1 cellular context compared by ENCODE assay signal in the genomic region with DNA sequence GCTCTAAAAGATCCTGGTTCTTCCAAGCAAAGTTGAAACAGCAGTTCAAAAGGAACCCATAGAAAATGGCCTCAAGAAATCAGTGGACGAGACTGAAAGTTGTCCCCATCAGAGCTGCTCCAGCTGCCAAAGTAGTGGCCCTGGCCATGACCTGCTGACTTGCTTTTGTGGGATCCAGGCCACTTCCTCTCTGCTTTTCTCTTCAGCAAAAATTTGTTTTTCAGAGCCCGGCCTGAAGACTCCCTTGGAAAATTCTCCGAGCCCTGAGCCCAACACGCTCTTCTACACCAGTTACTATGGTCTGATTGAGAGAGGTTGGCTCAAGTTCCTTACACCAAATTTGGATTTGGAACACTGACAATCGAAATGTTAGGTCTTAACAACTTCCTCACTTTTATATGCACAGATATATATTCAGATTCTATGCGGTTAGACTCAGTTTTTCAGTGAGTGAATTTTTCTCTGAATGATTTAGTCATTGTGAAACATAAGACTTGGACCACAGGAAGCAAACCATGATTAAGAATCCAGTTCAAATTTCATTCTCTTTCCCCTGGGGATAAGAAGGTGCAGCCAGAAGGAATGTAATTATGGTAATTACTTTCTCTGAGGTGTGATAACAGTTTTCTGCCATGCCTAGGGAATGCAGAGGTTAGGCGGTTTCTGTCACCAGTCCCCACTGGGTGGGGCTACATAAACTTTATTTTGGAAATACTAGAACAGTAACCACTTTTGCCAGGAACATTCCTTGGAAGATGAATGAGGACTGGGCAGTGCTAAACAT.
TF ChIP-seq lines count a peak whose summit lies in the region.

No MANE protein-coding gene starts in this region.

TF ChIP-seq in HEK293, 187 proteins besides CTCF, POLR2A, EP300 and RAD21 (continued from another document and continues in another):
- TF ChIP-seq, protein P1, sequence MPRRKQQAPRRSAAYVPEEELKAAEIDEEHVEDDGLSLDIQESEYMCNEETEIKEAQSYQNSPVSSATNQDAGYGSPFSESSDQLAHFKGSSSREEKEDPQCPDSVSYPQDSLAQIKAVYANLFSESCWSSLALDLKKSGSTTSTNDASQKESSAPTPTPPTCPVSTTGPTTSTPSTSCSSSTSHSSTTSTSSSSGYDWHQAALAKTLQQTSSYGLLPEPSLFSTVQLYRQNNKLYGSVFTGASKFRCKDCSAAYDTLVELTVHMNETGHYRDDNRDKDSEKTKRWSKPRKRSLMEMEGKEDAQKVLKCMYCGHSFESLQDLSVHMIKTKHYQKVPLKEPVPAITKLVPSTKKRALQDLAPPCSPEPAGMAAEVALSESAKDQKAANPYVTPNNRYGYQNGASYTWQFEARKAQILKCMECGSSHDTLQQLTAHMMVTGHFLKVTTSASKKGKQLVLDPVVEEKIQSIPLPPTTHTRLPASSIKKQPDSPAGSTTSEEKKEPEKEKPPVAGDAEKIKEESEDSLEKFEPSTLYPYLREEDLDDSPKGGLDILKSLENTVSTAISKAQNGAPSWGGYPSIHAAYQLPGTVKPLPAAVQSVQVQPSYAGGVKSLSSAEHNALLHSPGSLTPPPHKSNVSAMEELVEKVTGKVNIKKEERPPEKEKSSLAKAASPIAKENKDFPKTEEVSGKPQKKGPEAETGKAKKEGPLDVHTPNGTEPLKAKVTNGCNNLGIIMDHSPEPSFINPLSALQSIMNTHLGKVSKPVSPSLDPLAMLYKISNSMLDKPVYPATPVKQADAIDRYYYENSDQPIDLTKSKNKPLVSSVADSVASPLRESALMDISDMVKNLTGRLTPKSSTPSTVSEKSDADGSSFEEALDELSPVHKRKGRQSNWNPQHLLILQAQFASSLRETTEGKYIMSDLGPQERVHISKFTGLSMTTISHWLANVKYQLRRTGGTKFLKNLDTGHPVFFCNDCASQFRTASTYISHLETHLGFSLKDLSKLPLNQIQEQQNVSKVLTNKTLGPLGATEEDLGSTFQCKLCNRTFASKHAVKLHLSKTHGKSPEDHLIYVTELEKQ (tag by site-specific recombination; IDR thresholded peaks at IDR 0.05; ENCODE audit: borderline replicate concordance): peak; percentile 79; the same call in 1 of the 2 replicates
- TF ChIP-seq ELK4 (IDR thresholded peaks at IDR 0.05; ENCODE audit: borderline replicate concordance, low read depth, low read length) (no peak), HOXD13 (CRISPR knock-in tag; IDR thresholded peaks at IDR 0.05; ENCODE audit: borderline replicate concordance) (no peak), ZNF549 (tag by site-specific recombination; IDR thresholded peaks at IDR 0.05) (no peak), AEBP2 (tag by site-specific recombination; IDR thresholded peaks at IDR 0.05; ENCODE audit: borderline replicate concordance) (no peak), GLIS2 (tag by site-specific recombination; IDR thresholded peaks at IDR 0.05) (no peak), ZNF654 (tag by site-specific recombination; IDR thresholded peaks at IDR 0.05; ENCODE audit: low read depth) (0 out of 2 replicates have a peak, but pooled peaks have one; percentile 27), ZNF558 (tag by site-specific recombination; IDR thresholded peaks at IDR 0.05) (no peak), ZNF501 (tag by site-specific recombination; IDR thresholded peaks at IDR 0.05) (0 out of 2 replicates have a peak, but pooled peaks have one; percentile 49), ZNF394 (tag by site-specific recombination; IDR thresholded peaks at IDR 0.05; ENCODE audit: borderline replicate concordance) (peak; percentile 58; the same call in 1 of the 2 replicates), YY2 (tag by site-specific recombination; IDR thresholded peaks at IDR 0.05) (no peak), ZNF354C (tag by site-specific recombination; IDR thresholded peaks at IDR 0.05; ENCODE audit: borderline replicate concordance, low read depth) (no peak), ZSCAN18 (tag by site-specific recombination; IDR thresholded peaks at IDR 0.05) (no peak), ZNF701 (tag by site-specific recombination; IDR thresholded peaks at IDR 0.05) (no peak), ZFP37 (tag by site-specific recombination; IDR thresholded peaks at IDR 0.05) (no peak), OVOL3 (tag by site-specific recombination; IDR thresholded peaks at IDR 0.05) (peak; percentile 89; the same call in 1 of the 2 replicates), ZNF211 (tag by site-specific recombination; IDR thresholded peaks at IDR 0.05; ENCODE audit: low read depth) (no peak), ZBTB44 (tag by site-specific recombination; IDR thresholded peaks at IDR 0.05) (peak; percentile 77), ZEB2 (tag by site-specific recombination; IDR thresholded peaks at IDR 0.05) (0 out of 2 replicates have a peak, but pooled peaks have one; percentile 28), ZNF366 (tag by site-specific recombination; conservative IDR thresholded peaks at IDR 0.05) (peak; percentile 67), SCRT2 (tag by site-specific recombination; IDR thresholded peaks at IDR 0.05) (no peak), SP7 (tag by site-specific recombination; IDR thresholded peaks at IDR 0.05) (peak; percentile 99), ZNF664 (tag by site-specific recombination; IDR thresholded peaks at IDR 0.05) (no peak), ZNF658 (tag by site-specific recombination; IDR thresholded peaks at IDR 0.05) (no peak), ZSCAN16 (tag by site-specific recombination; IDR thresholded peaks at IDR 0.05) (no peak), ZNF350 (tag by site-specific recombination; IDR thresholded peaks at IDR 0.05) (no peak), FEZF1 (tag by site-specific recombination; IDR thresholded peaks at IDR 0.05) (peak; percentile 69), ZFP69B (tag by site-specific recombination; IDR thresholded peaks at IDR 0.05) (no peak), ZNF610 (tag by site-specific recombination; IDR thresholded peaks at IDR 0.05; ENCODE audit: borderline replicate concordance) (no peak), KLF8 (tag by site-specific recombination; IDR thresholded peaks at IDR 0.05) (peak; percentile 84)
- TF ChIP-seq, protein P2, sequence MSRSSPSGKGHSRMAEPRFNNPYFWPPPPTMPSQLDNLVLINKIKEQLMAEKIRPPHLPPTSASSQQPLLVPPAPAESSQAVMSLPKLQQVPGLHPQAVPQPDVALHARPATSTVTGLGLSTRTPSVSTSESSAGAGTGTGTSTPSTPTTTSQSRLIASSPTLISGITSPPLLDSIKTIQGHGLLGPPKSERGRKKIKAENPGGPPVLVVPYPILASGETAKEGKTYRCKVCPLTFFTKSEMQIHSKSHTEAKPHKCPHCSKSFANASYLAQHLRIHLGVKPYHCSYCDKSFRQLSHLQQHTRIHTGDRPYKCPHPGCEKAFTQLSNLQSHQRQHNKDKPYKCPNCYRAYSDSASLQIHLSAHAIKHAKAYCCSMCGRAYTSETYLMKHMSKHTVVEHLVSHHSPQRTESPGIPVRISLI (tag by site-specific recombination; IDR thresholded peaks at IDR 0.05): peak; percentile 69
- TF ChIP-seq, protein P3, sequence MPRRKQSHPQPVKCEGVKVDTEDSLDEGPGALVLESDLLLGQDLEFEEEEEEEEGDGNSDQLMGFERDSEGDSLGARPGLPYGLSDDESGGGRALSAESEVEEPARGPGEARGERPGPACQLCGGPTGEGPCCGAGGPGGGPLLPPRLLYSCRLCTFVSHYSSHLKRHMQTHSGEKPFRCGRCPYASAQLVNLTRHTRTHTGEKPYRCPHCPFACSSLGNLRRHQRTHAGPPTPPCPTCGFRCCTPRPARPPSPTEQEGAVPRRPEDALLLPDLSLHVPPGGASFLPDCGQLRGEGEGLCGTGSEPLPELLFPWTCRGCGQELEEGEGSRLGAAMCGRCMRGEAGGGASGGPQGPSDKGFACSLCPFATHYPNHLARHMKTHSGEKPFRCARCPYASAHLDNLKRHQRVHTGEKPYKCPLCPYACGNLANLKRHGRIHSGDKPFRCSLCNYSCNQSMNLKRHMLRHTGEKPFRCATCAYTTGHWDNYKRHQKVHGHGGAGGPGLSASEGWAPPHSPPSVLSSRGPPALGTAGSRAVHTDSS (tag by site-specific recombination; IDR thresholded peaks at IDR 0.05): no peak
- TF ChIP-seq, protein P4, sequence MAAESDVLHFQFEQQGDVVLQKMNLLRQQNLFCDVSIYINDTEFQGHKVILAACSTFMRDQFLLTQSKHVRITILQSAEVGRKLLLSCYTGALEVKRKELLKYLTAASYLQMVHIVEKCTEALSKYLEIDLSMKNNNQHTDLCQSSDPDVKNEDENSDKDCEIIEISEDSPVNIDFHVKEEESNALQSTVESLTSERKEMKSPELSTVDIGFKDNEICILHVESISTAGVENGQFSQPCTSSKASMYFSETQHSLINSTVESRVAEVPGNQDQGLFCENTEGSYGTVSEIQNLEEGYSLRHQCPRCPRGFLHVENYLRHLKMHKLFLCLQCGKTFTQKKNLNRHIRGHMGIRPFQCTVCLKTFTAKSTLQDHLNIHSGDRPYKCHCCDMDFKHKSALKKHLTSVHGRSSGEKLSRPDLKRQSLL (tag by site-specific recombination; IDR thresholded peaks at IDR 0.05): 0 out of 2 replicates have a peak, but pooled peaks have one; percentile 8
- TF ChIP-seq, protein P5, sequence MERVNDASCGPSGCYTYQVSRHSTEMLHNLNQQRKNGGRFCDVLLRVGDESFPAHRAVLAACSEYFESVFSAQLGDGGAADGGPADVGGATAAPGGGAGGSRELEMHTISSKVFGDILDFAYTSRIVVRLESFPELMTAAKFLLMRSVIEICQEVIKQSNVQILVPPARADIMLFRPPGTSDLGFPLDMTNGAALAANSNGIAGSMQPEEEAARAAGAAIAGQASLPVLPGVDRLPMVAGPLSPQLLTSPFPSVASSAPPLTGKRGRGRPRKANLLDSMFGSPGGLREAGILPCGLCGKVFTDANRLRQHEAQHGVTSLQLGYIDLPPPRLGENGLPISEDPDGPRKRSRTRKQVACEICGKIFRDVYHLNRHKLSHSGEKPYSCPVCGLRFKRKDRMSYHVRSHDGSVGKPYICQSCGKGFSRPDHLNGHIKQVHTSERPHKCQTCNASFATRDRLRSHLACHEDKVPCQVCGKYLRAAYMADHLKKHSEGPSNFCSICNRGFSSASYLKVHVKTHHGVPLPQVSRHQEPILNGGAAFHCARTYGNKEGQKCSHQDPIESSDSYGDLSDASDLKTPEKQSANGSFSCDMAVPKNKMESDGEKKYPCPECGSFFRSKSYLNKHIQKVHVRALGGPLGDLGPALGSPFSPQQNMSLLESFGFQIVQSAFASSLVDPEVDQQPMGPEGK (tag by site-specific recombination; IDR thresholded peaks at IDR 0.05): peak; percentile 28; the same call in 1 of the 2 replicates
